ENCODE assay signal across 8 cellular contexts in genomic region chr2:227884511-227884947, GRCh38. TPM values are rescaled to one million over a fixed set of nuclear protein-coding genes. Genes with fewer than 3 reads are reported as not detected.
DNase-seq lines count a peak whose midpoint lies in the region; ATAC-seq and TF ChIP-seq lines count a peak whose summit lies in the region.

No MANE protein-coding gene starts in this region.

- in situ Hi-C loops in SK-MEL-5 (cut with HindIII; ENCODE audit: low pct_unique_long_range_greater_than_20kb, low sequenced_read_pairs), result no loop called here

- H3K27me3 Mint-ChIP-seq in activated naive CD8-positive, alpha-beta T cell treated with anti-CD3 and anti-CD28 coated beads, Interleukin-2, amount 10 ng/mL, durations not matched to agents 7 days and 5 days, result peaks cover 14% of the 10 kb centered on the region

- H3K9me2 ChIP-seq in hepatocyte (replicated peaks; ENCODE audit: insufficient read depth), result no peaks in the 10 kb centered on the region

- ATAC-seq in GM21529 (IDR thresholded peaks at IDR 0.05; ENCODE audit: unreplicated experiment), result peak; percentile 98
- ATAC-seq in activated naive CD8-positive, alpha-beta T cell treated with anti-CD3 and anti-CD28 coated beads, Interleukin-2, amount 10 ng/mL, durations not matched to agents 7 days and 5 days (ENCODE audit: low read depth), result peak; percentile 50

- 25% methylated on average over 6 of the region's 6 CpGs for WGBS in hepatocyte (ENCODE audit: low lambda C conversion rate, missing lambda C conversion rate)

- H3K4me3 ChIP-seq in GM06990 (replicated peaks; ENCODE audit: low read depth, low read length) (no peak overlapping the region), hepatocyte (no peak overlapping the region)

- H3K4me2 ChIP-seq in hepatocyte, result no peak overlapping the region

- H3K27me3 ChIP-seq in GM06990 (replicated peaks; ENCODE audit: control insufficient read depth, insufficient read depth, low read length) (no peaks in the 10 kb centered on the region), hepatocyte (no peaks in the 10 kb centered on the region)

- H3K4me1 ChIP-seq in hepatocyte (ENCODE audit: insufficient read depth), result no peaks in the 10 kb centered on the region

- TF ChIP-seq CTCF in GM06990 (IDR thresholded peaks at IDR 0.05; ENCODE audit: insufficient read depth, low read length, poor library complexity, severe bottlenecking) (peak; percentile 96), hepatocyte (IDR thresholded peaks at IDR 0.05; ENCODE audit: poor library complexity) (peak; percentile 66)

- H3K36me3 ChIP-seq in GM06990 (ENCODE audit: control insufficient read depth, insufficient read depth, low read length) (no peaks in the 10 kb centered on the region), hepatocyte (replicated peaks; ENCODE audit: insufficient read depth, low read depth) (no peaks in the 10 kb centered on the region)

- H3K36me3 Mint-ChIP-seq in activated naive CD8-positive, alpha-beta T cell treated with anti-CD3 and anti-CD28 coated beads, Interleukin-2, amount 10 ng/mL, durations not matched to agents 7 days and 5 days, result no peaks in the 10 kb centered on the region

- no peaks in the 10 kb centered on the region for H4K20me1 ChIP-seq in hepatocyte (ENCODE audit: insufficient read depth, poor library complexity, severe bottlenecking)

- DNase-seq in GM06990 (ENCODE audit: extremely low read depth, insufficient read length) (peak; percentile 30), HT1080 (ENCODE audit: low read depth) (peak; percentile 72), SK-MEL-5 (ENCODE audit: low read depth, low spot score) (peak; percentile 86), hepatocyte (ENCODE audit: low spot score) (peak; percentile 78), DMS79 treated with DMSO at 0.1 percent for 48 hours (lab: John Stamatoyannopoulos, UW) (no peak)
- peak; percentile 67 for DNase-seq in activated naive CD8-positive, alpha-beta T cell treated with anti-CD3 and anti-CD28 coated beads, Interleukin-2, amount 10 ng/mL, durations not matched to agents 7 days and 5 days
- peak; percentile 17 to 56 for DNase-seq in stimulated activated CD4-positive, alpha-beta T cell treated with anti-CD3 and anti-CD28 coated beads, Interleukin-4, amount 100 ng/mL, for 4 hours

- H3K27ac ChIP-seq in hepatocyte, result no peak overlapping the region

- H3K9me3 Mint-ChIP-seq in activated naive CD8-positive, alpha-beta T cell treated with anti-CD3 and anti-CD28 coated beads, Interleukin-2, amount 10 ng/mL, durations not matched to agents 7 days and 5 days, result no peaks in the 10 kb centered on the region

- H3K9me3 ChIP-seq in hepatocyte (ENCODE audit: low read depth), result no peaks in the 10 kb centered on the region

- H3K4me1 Mint-ChIP-seq in activated naive CD8-positive, alpha-beta T cell treated with anti-CD3 and anti-CD28 coated beads, Interleukin-2, amount 10 ng/mL, durations not matched to agents 7 days and 5 days, result no peaks in the 10 kb centered on the region

- H2AFZ ChIP-seq in hepatocyte, result no peak overlapping the region

- POLR2A ChIA-PET in activated naive CD8-positive, alpha-beta T cell treated with anti-CD3 and anti-CD28 coated beads, Interleukin-2, amount 10 ng/mL, durations not matched to agents 7 days and 5 days (lab: Charles Lee), result no interaction called here

- no peak overlapping the region for H3K4me3 Mint-ChIP-seq in activated naive CD8-positive, alpha-beta T cell treated with anti-CD3 and anti-CD28 coated beads, Interleukin-2, amount 10 ng/mL, durations not matched to agents 7 days and 5 days

- H3K79me2 ChIP-seq in hepatocyte, result no peaks in the 10 kb centered on the region

- H3K27ac Mint-ChIP-seq in activated naive CD8-positive, alpha-beta T cell treated with anti-CD3 and anti-CD28 coated beads, Interleukin-2, amount 10 ng/mL, durations not matched to agents 7 days and 5 days, result no peak overlapping the region

RNA-seq across cellular contexts. Expression of gene DAW1, which starts 13.1 kb away (rescaled TPM):
- 0.17 TPM in 1 of 2 replicates, not detected in the other for total RNA-seq in HT1080 (2014; rRNA removed; shearing (Covaris generic))
- polyA plus RNA-seq in HT1080 (2015; cell fraction: cytosol; rRNA removed), result 0.05 TPM in 1 of 2 replicates, not detected in the other
- polyA plus RNA-seq in HT1080 (2015; cell fraction: nucleus; rRNA removed), result 0.23 and 0.25 TPM in 2 replicates
- 0.08 TPM in 1 of 2 replicates, not detected in the other for total RNA-seq in SK-MEL-5 (2014; rRNA removed; shearing (Covaris generic))
- 0.23 and 1.7 TPM in 2 replicates for polyA plus RNA-seq in SK-MEL-5 (2015; cell fraction: cytosol; rRNA removed)
- not detected in 2 replicates for polyA plus RNA-seq in SK-MEL-5 (2015; cell fraction: nucleus; rRNA removed)
- not detected for total RNA-seq in activated naive CD8-positive, alpha-beta T cell treated with anti-CD3 and anti-CD28 coated beads, Interleukin-2, amount 10 ng/mL, durations not matched to agents 7 days and 5 days
- total RNA-seq in hepatocyte, result 0.23 and 0.68 TPM in 2 replicates
- 0.63 and 0.88 TPM in 2 replicates for polyA plus RNA-seq in hepatocyte
